8 cellular contexts compared by ENCODE assay signal in genomic region chr19:14381689-14382474, GRCh38. TPM values are rescaled to one million over a fixed set of nuclear protein-coding genes. Genes with fewer than 3 reads are reported as not detected.
DNase-seq lines count a peak whose midpoint lies in the region; ATAC-seq and TF ChIP-seq lines count a peak whose summit lies in the region.

No MANE protein-coding gene starts in this region.

- H3K27me3 Mint-ChIP-seq in neural progenitor cell (ENCODE audit: insufficient read depth, low read depth), result peaks cover 11% of the 10 kb centered on the region

- no peak overlapping the region for H3K4me3 Mint-ChIP-seq in neural progenitor cell

- H3K4me3 ChIP-seq in BJ (ENCODE audit: low read depth, low read length), result peak overlapping the region; percentile 66
- peak overlapping the region; percentile 81 for H3K4me3 ChIP-seq in epithelial cell of proximal tubule (ENCODE audit: low read depth, low read length)
- no peak overlapping the region for H3K4me3 ChIP-seq in neural progenitor cell

- TF ChIP-seq CTCF in BJ (IDR thresholded peaks at IDR 0.05; ENCODE audit: insufficient read depth, low read depth, low read length) (no peak), epithelial cell of proximal tubule (conservative IDR thresholded peaks at IDR 0.05; ENCODE audit: low read depth, low read length) (no peak), neural progenitor cell (IDR thresholded peaks at IDR 0.05) (no peak)

- H3K4me1 Mint-ChIP-seq in neural progenitor cell, result peaks cover 33% of the 10 kb centered on the region

- ATAC-seq in GM21786 (IDR thresholded peaks at IDR 0.05; ENCODE audit: unreplicated experiment), result no peak

- H3K36me3 Mint-ChIP-seq in neural progenitor cell, result no peaks in the 10 kb centered on the region

- DNase-seq in BJ (ENCODE audit: low read depth), result peak; percentile 23
- peak; percentile 28 to 38 for DNase-seq in Kasumi-1 (lab: John Stamatoyannopoulos, UW)
- peak; percentile 70 to 80 for DNase-seq in activated CD4-positive, alpha-beta T cell treated with anti-CD3 and anti-CD28 coated beads, Interleukin-2, amount 50 U/mL, for 48 hours
- no peak for DNase-seq in epithelial cell of proximal tubule (ENCODE audit: low read depth)
- no peak for DNase-seq in neural progenitor cell (ENCODE audit: low spot score)
- DNase-seq in inferior parietal cortex (ENCODE audit: extremely low spot score), result no peak
- no peak for DNase-seq in NCI-H1417 treated with DMSO at 0.1 percent for 48 hours (lab: John Stamatoyannopoulos, UW)

- H3K4me1 ChIP-seq in neural progenitor cell, result peaks cover 22% of the 10 kb centered on the region

- no peak overlapping the region for H3K27ac ChIP-seq in neural progenitor cell

- no peaks in the 10 kb centered on the region for H4K20me1 ChIP-seq in neural progenitor cell (ENCODE audit: low read depth)

- no peak overlapping the region for H3K9ac ChIP-seq in neural progenitor cell

- peak overlapping the region; percentile 60 for H2AFZ ChIP-seq in neural progenitor cell (replicated peaks)

- no peaks in the 10 kb centered on the region for H3K9me3 Mint-ChIP-seq in neural progenitor cell

- POLR2A ChIA-PET in BJ (lab: Charles Lee), result interaction anchor here (0.9 kb wide), 1 partner anchor 395 kb away, joined by 3 read pairs; no protein-coding TSS in a partner anchor

- peaks cover 38% of the 10 kb centered on the region for H3F3A ChIP-seq in neural progenitor cell (ENCODE audit: low read depth)

- H3K79me2 ChIP-seq in neural progenitor cell (ENCODE audit: low read depth), result no peaks in the 10 kb centered on the region

- H3K4me2 ChIP-seq in neural progenitor cell, result peak overlapping the region; percentile 21

- no peaks in the 10 kb centered on the region for H3K9me3 ChIP-seq in neural progenitor cell (ENCODE audit: low read depth)

- H3K27ac Mint-ChIP-seq in neural progenitor cell, result no peak overlapping the region

- H3K36me3 ChIP-seq in BJ (ENCODE audit: control insufficient read depth, insufficient read depth, low read length), result no peaks in the 10 kb centered on the region
- H3K36me3 ChIP-seq in neural progenitor cell, result no peaks in the 10 kb centered on the region

- CTCF ChIA-PET in BJ (lab: Yijun Ruan, JAX), result interaction anchor here (0.6 to 2.2 kb wide), 8 partner anchors 11 to 440 kb away, joined by 3 to 10 read pairs (median 4); partner anchors contain the start of gene IL27RA

- H3K27me3 ChIP-seq in BJ (ENCODE audit: control insufficient read depth, insufficient read depth, low read length), result no peaks in the 10 kb centered on the region
- no peaks in the 10 kb centered on the region for H3K27me3 ChIP-seq in neural progenitor cell

RNA-seq across cellular contexts. Expression of gene ADGRE5, which starts 0.6 kb away (rescaled TPM):
- 27.1 and 64.4 TPM in 2 replicates for polyA plus RNA-seq in BJ (2011; rRNA removed)
- polyA minus RNA-seq in BJ (2011; rRNA and poly(A)+ RNA removed), result 30.7 and 36.9 TPM in 2 replicates
- total RNA-seq in epithelial cell of proximal tubule (37.5 and 76.3 TPM in 2 replicates), neural progenitor cell (ENCODE audit: low replicate concordance) (1.1 and 1.5 TPM in 2 replicates)

RNA-seq across cellular contexts. Expression of gene DDX39A, which starts 37.3 kb away (rescaled TPM):
- polyA plus RNA-seq in BJ (2011; rRNA removed), result 37.9 and 64.0 TPM in 2 replicates
- 28.6 and 32.7 TPM in 2 replicates for polyA minus RNA-seq in BJ (2011; rRNA and poly(A)+ RNA removed)
- 113 and 255 TPM in 2 replicates for total RNA-seq in epithelial cell of proximal tubule
- 38.6 and 92.0 TPM in 2 replicates for total RNA-seq in neural progenitor cell (ENCODE audit: low replicate concordance)

RNA-seq across cellular contexts. Expression of gene PKN1, which starts 51.2 kb away (rescaled TPM):
- polyA plus RNA-seq in BJ (2011; rRNA removed), result 73.5 and 117 TPM in 2 replicates
- 102 and 151 TPM in 2 replicates for polyA minus RNA-seq in BJ (2011; rRNA and poly(A)+ RNA removed)
- total RNA-seq in epithelial cell of proximal tubule (153 and 164 TPM in 2 replicates), neural progenitor cell (ENCODE audit: low replicate concordance) (29.0 and 98.6 TPM in 2 replicates)

Comparison
In these comparisons a context has a peak if more than half of its experiments do, and no peak if none do; other contexts are left out.
1. DNase-seq: peak in BJ (single experiment), Kasumi-1 (2 of 2) and activated CD4-positive, alpha-beta T cell treated with anti-CD3 and anti-CD28 coated beads, Interleukin-2, amount 50 U/mL, for 48 hours (2 of 2); none in epithelial cell of proximal tubule (single experiment), neural progenitor cell (single experiment), inferior parietal cortex (single experiment) and NCI-H1417 treated with DMSO at 0.1 percent for 48 hours (single experiment).
2. RNA of gene ADGRE5, which starts 0.6 kb away (total RNA-seq): 37.5 to 76.3 TPM in epithelial cell of proximal tubule; 1.1 to 1.5 TPM in neural progenitor cell; every median in the first group is over 10 times any median in the second.